8 cellular contexts compared by ENCODE assay signal in the genomic region with DNA sequence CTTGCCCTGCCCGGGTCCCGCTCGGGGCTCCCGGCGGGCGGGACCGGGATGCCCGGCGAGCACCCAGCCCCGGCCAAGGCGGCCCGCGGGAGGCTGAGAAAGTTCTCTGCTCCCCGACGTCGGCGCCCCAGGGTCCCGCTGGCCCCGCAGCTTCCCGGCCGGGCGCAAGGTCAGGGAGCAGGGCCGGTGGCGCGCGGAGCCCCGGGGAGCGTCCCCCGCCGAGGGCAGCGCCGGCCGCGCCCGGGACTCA. TPM values are rescaled to one million over a fixed set of nuclear protein-coding genes. Genes with fewer than 3 reads are reported as not detected.
A peak's percentile ranks its signal among the peaks of the same experiment; 100 is the strongest.
DNase-seq lines count a peak whose midpoint lies in the region; ATAC-seq and TF ChIP-seq lines count a peak whose summit lies in the region.

No MANE protein-coding gene starts in this region.

- POLR2A ChIA-PET in A673 (lab: Charles Lee; ENCODE audit: low non-redundant PET) (interaction anchor here (0.7 kb wide), 1 partner anchor 86 kb away, joined by 3 read pairs; no protein-coding TSS in a partner anchor), OCI-LY7 (lab: Charles Lee) (no interaction called here)

- peak overlapping the region; percentile 68 for H3K27ac ChIP-seq in A673 (ENCODE audit: low read depth, low read length, poor library complexity, severe bottlenecking)
- no peak overlapping the region for H3K27ac ChIP-seq in OCI-LY7 (ENCODE audit: low read depth, low read length, poor library complexity, severe bottlenecking)

- H3K4me2 ChIP-seq in OCI-LY7 (ENCODE audit: low read length): peak overlapping the region; percentile 28

- H3K36me3 ChIP-seq in A673 (ENCODE audit: insufficient read depth, low read length, poor library complexity, severe bottlenecking): no peaks in the 10 kb centered on the region
- no peaks in the 10 kb centered on the region for H3K36me3 ChIP-seq in OCI-LY7 (ENCODE audit: insufficient read depth, low read length)

- H3K27ac Mint-ChIP-seq in stimulated activated naive CD8-positive, alpha-beta T cell treated with anti-CD3 and anti-CD28 coated beads, Interleukin-15, amount 100 ng/mL, for 72 hours: no peak overlapping the region

- no peaks in the 10 kb centered on the region for H3K27me3 ChIP-seq in A673 (replicated peaks; ENCODE audit: insufficient read depth, low read depth, low read length, poor library complexity)

- CTCF ChIA-PET in A673 (lab: Charles Lee): interaction anchor here (0.6 to 1.5 kb wide), 2 partner anchors 45 to 47 kb away, joined by 4 to 6 read pairs; no protein-coding TSS in a partner anchor
- CTCF ChIA-PET in OCI-LY7 (lab: Charles Lee; ENCODE audit: unreplicated experiment): interaction anchor here (0.6 kb wide), 1 partner anchor 267 kb away, joined by 4 read pairs; no protein-coding TSS in a partner anchor

- H2AFZ ChIP-seq in OCI-LY7 (ENCODE audit: low read length): no peak overlapping the region

- no peaks in the 10 kb centered on the region for H3K79me2 ChIP-seq in OCI-LY7 (ENCODE audit: insufficient read depth, low read depth, low read length)

- H3K4me3 ChIP-seq in A673 (ENCODE audit: low read depth, low read length, poor library complexity, severe bottlenecking): peak overlapping the region; percentile 87
- no peak overlapping the region for H3K4me3 ChIP-seq in OCI-LY7 (ENCODE audit: low read depth, low read length, poor library complexity, severe bottlenecking)

- peaks cover 41% of the 10 kb centered on the region for H3K27me3 Mint-ChIP-seq in stimulated activated naive CD8-positive, alpha-beta T cell treated with anti-CD3 and anti-CD28 coated beads, Interleukin-15, amount 100 ng/mL, for 72 hours

- H3K9me3 Mint-ChIP-seq in stimulated activated naive CD8-positive, alpha-beta T cell treated with anti-CD3 and anti-CD28 coated beads, Interleukin-15, amount 100 ng/mL, for 72 hours: no peaks in the 10 kb centered on the region

- ATAC-seq in GM21447 (IDR thresholded peaks at IDR 0.05; ENCODE audit: unreplicated experiment) (peak; percentile 18), left cardiac atrium (peak; percentile 38 to 53)
- ATAC-seq in stimulated activated naive CD8-positive, alpha-beta T cell treated with anti-CD3 and anti-CD28 coated beads, Interleukin-15, amount 100 ng/mL, for 72 hours: peak; percentile 38

- no peak for TF ChIP-seq CTCF in A673 (conservative IDR thresholded peaks at IDR 0.05; ENCODE audit: low read depth, low read length)
- TF ChIP-seq CTCF in OCI-LY7 (conservative IDR thresholded peaks at IDR 0.05; ENCODE audit: low read length): no peak

- peaks cover 45% of the 10 kb centered on the region for H3K4me1 ChIP-seq in A673 (ENCODE audit: insufficient read depth, low read length, poor library complexity, severe bottlenecking)
- H3K4me1 ChIP-seq in OCI-LY7 (ENCODE audit: insufficient read depth, low read length, poor library complexity, severe bottlenecking): no peaks in the 10 kb centered on the region

- H3K9me2 ChIP-seq in OCI-LY7 (ENCODE audit: insufficient read depth, low read length): no peaks in the 10 kb centered on the region

- BruUV-seq in A673 (replicated peaks; lab: Mats Ljungman, UMichigan) (no TSS peak), OCI-LY7 (replicated peaks; lab: Mats Ljungman, UMichigan) (no TSS peak)

- H3K4me1 Mint-ChIP-seq in stimulated activated naive CD8-positive, alpha-beta T cell treated with anti-CD3 and anti-CD28 coated beads, Interleukin-15, amount 100 ng/mL, for 72 hours: peaks cover 38% of the 10 kb centered on the region

- no peak overlapping the region for H3K4me3 Mint-ChIP-seq in stimulated activated naive CD8-positive, alpha-beta T cell treated with anti-CD3 and anti-CD28 coated beads, Interleukin-15, amount 100 ng/mL, for 72 hours

- H4K20me1 ChIP-seq in OCI-LY7 (ENCODE audit: insufficient read depth, low read length): no peaks in the 10 kb centered on the region

- DNase-seq in A673 (ENCODE audit: low spot score) (no peak), OCI-LY7 (ENCODE audit: low spot score) (no peak), left cardiac atrium (no peak), nucleus accumbens (lab: John Stamatoyannopoulos, UW) (no peak), NAMALWA (ENCODE audit: low spot score) (no peak)
- no peak for DNase-seq in stimulated activated naive CD8-positive, alpha-beta T cell treated with anti-CD3 and anti-CD28 coated beads, Interleukin-15, amount 100 ng/mL, for 72 hours
- DNase-seq in activated CD4-positive, alpha-beta T cell treated with anti-CD3 and anti-CD28 coated beads, Interleukin-2, amount 50 U/mL, for 1 hour: no peak

- intact Hi-C loops in A673 (cut with micrococcal nuclease; ENCODE audit: unreplicated experiment) (loop anchor here (2.0 kb wide), 1 partner anchor 244 kb away; no protein-coding TSS in a partner anchor), OCI-LY7 (cut with micrococcal nuclease; ENCODE audit: unreplicated experiment) (no loop called here), left cardiac atrium (cut with DNase I) (no loop called here)

- H3K9me3 ChIP-seq in A673 (ENCODE audit: low read depth, low read length, poor library complexity, severe bottlenecking): no peaks in the 10 kb centered on the region
- H3K9me3 ChIP-seq in OCI-LY7 (ENCODE audit: low read length): no peaks in the 10 kb centered on the region

RNA-seq across cellular contexts. Expression of a gene that starts 0.3 kb away (rescaled TPM):
- 331 and 380 TPM in 2 replicates for total RNA-seq in A673 (2021)
- total RNA-seq in OCI-LY7 (2014; rRNA removed; shearing (Covaris generic)): not detected in 2 replicates
- 0.24 TPM in 1 of 2 replicates, not detected in the other for total RNA-seq in OCI-LY7 (2022)
- total RNA-seq in left cardiac atrium: 10 to 100 TPM; 14.9 to 52.8 TPM

Comparison
In these comparisons a context has a peak if more than half of its experiments do, and no peak if none do; other contexts are left out.
1. RNA of a gene that starts 0.3 kb away (total RNA-seq): 331 to 380 TPM in A673 and 14.9 to 52.8 TPM in left cardiac atrium; 0.24 TPM in OCI-LY7; every median in the first group is over 10 times any median in the second.
2. Peak in every context shown above with its lines, with median percentiles within 50 percentile points of each other: ATAC-seq.